10 cellular contexts compared by ENCODE assay signal in the genomic region with DNA sequence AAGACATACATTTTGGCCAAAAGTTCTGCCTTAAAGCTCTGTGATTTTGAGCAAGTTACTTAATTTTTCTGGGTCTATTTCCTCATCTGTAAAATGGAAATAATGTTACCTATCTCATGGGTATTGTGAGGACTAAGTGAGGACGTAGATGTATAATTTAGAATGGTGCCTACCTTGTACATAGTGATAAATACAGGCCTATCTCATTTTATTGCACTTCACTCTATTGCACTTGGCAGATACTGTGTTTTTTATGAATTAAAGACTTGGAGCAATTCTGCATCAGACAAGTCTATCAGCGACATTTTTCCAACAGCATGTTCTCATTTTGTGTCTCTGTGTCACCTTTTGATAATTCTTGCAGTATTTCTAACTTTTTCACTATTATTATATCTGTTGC. TPM values are rescaled to one million over a fixed set of nuclear protein-coding genes. Genes with fewer than 3 reads are reported as not detected.
"Had no signal": no experiment of that assay in that cellular context is flagged by ENCODE, and none has a peak within 500 bp of the region (broad histone marks: within the 10 kb centered on the region; RNA-seq: fewer than 3 reads in every experiment).

No MANE protein-coding gene starts in this region.

- DNase-seq: H9, HCEC 1CT, IMR-90, KG1 had no signal

- H3K4me3 ChIP-seq: GM23338, K562 had no signal

- ATAC-seq: GM23338, K562 had no signal

- FAIRE-seq: H1, H54, HTR-8/SVneo, K562 had no signal

- H2AFZ ChIP-seq: GM23338 had no signal

- H3K4me2 ChIP-seq: GM23338 had no signal

RNA-seq across cellular contexts. Expression of gene RAB9B, which starts 50.9 kb away (rescaled TPM):
- total RNA-seq: HT-29, K562 had no signal
